ENCODE assay signal across 1 cellular context in genomic region chr9:129140397-129141065, GRCh38.
TF ChIP-seq lines count a peak whose summit lies in the region.

No MANE protein-coding gene starts in this region.

TF ChIP-seq in HepG2, 621 proteins besides CTCF, POLR2A, EP300 and RAD21 (continues in another document):
- TF ChIP-seq ZNF777 (CRISPR knock-in tag; IDR thresholded peaks at IDR 0.05) = no peak
- TF ChIP-seq, protein P1, sequence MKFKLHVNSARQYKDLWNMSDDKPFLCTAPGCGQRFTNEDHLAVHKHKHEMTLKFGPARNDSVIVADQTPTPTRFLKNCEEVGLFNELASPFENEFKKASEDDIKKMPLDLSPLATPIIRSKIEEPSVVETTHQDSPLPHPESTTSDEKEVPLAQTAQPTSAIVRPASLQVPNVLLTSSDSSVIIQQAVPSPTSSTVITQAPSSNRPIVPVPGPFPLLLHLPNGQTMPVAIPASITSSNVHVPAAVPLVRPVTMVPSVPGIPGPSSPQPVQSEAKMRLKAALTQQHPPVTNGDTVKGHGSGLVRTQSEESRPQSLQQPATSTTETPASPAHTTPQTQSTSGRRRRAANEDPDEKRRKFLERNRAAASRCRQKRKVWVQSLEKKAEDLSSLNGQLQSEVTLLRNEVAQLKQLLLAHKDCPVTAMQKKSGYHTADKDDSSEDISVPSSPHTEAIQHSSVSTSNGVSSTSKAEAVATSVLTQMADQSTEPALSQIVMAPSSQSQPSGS (CRISPR knock-in tag; IDR thresholded peaks at IDR 0.05) = no peak
- TF ChIP-seq ZNF644 (CRISPR knock-in tag; IDR thresholded peaks at IDR 0.05; ENCODE audit: low read depth) = no peak
- no peak for TF ChIP-seq ZUFSP (CRISPR knock-in tag; IDR thresholded peaks at IDR 0.05; ENCODE audit: borderline replicate concordance)
- no peak for TF ChIP-seq SIN3A (IDR thresholded peaks at IDR 0.05; ENCODE audit: borderline replicate concordance, low read depth, low read length)
- TF ChIP-seq, protein P2, sequence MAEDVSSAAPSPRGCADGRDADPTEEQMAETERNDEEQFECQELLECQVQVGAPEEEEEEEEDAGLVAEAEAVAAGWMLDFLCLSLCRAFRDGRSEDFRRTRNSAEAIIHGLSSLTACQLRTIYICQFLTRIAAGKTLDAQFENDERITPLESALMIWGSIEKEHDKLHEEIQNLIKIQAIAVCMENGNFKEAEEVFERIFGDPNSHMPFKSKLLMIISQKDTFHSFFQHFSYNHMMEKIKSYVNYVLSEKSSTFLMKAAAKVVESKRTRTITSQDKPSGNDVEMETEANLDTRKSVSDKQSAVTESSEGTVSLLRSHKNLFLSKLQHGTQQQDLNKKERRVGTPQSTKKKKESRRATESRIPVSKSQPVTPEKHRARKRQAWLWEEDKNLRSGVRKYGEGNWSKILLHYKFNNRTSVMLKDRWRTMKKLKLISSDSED (CRISPR knock-in tag; IDR thresholded peaks at IDR 0.05) = no peak
- TF ChIP-seq SIX1 (CRISPR knock-in tag; IDR thresholded peaks at IDR 0.05; ENCODE audit: borderline replicate concordance) = no peak
- TF ChIP-seq FOSL2 (CRISPR knock-in tag; IDR thresholded peaks at IDR 0.05) = no peak
- TF ChIP-seq DPF2 (CRISPR knock-in tag; IDR thresholded peaks at IDR 0.05; ENCODE audit: borderline replicate concordance, low read depth) = no peak
- no peak for TF ChIP-seq ETV6 (CRISPR knock-in tag; conservative IDR thresholded peaks at IDR 0.05)
- TF ChIP-seq FUBP1 (CRISPR knock-in tag; IDR thresholded peaks at IDR 0.05; ENCODE audit: borderline replicate concordance) = no peak
- no peak for TF ChIP-seq BATF2 (CRISPR knock-in tag; IDR thresholded peaks at IDR 0.05)
- TF ChIP-seq HOXA5 (CRISPR knock-in tag; IDR thresholded peaks at IDR 0.05) = no peak
- TF ChIP-seq ZNF468 (CRISPR knock-in tag; IDR thresholded peaks at IDR 0.05) = no peak
- TF ChIP-seq, protein P3, sequence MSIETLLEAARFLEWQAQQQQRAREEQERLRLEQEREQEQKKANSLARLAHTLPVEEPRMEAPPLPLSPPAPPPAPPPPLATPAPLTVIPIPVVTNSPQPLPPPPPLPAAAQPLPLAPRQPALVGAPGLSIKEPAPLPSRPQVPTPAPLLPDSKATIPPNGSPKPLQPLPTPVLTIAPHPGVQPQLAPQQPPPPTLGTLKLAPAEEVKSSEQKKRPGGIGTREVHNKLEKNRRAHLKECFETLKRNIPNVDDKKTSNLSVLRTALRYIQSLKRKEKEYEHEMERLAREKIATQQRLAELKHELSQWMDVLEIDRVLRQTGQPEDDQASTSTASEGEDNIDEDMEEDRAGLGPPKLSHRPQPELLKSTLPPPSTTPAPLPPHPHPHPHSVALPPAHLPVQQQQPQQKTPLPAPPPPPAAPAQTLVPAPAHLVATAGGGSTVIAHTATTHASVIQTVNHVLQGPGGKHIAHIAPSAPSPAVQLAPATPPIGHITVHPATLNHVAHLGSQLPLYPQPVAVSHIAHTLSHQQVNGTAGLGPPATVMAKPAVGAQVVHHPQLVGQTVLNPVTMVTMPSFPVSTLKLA (IDR thresholded peaks at IDR 0.05) = no peak
- no peak for TF ChIP-seq KLF11 (CRISPR knock-in tag; IDR thresholded peaks at IDR 0.05)
- peak; percentile 19 for TF ChIP-seq HNRNPLL (IDR thresholded peaks at IDR 0.05; ENCODE audit: low read depth, low read length, poor library complexity, severe bottlenecking)
- TF ChIP-seq BHLHE40 (IDR thresholded peaks at IDR 0.05; ENCODE audit: low read length) = no peak
- no peak for TF ChIP-seq ZFP37 (CRISPR knock-in tag; IDR thresholded peaks at IDR 0.05; ENCODE audit: borderline replicate concordance)
- TF ChIP-seq ZNF83 (CRISPR knock-in tag; IDR thresholded peaks at IDR 0.05; ENCODE audit: borderline replicate concordance) = no peak
- TF ChIP-seq ZBTB20 (CRISPR knock-in tag; IDR thresholded peaks at IDR 0.05; ENCODE audit: borderline replicate concordance, low read depth) = no peak
- no peak for TF ChIP-seq SMARCE1 (IDR thresholded peaks at IDR 0.05; ENCODE audit: borderline replicate concordance)
- TF ChIP-seq KAT8 (CRISPR knock-in tag; IDR thresholded peaks at IDR 0.05) = no peak
- no peak for TF ChIP-seq KAT7 (CRISPR knock-in tag; IDR thresholded peaks at IDR 0.05; ENCODE audit: borderline replicate concordance)
- TF ChIP-seq ATF7-NPFF (CRISPR knock-in tag; IDR thresholded peaks at IDR 0.05; ENCODE audit: low read depth) = no peak
- no peak for TF ChIP-seq YY1 (IDR thresholded peaks at IDR 0.05; ENCODE audit: insufficient read depth, insufficient replicate concordance, low read depth, low read length)
- no peak for TF ChIP-seq ZNF232 (CRISPR knock-in tag; IDR thresholded peaks at IDR 0.05; ENCODE audit: borderline replicate concordance)
- TF ChIP-seq, protein P4, sequence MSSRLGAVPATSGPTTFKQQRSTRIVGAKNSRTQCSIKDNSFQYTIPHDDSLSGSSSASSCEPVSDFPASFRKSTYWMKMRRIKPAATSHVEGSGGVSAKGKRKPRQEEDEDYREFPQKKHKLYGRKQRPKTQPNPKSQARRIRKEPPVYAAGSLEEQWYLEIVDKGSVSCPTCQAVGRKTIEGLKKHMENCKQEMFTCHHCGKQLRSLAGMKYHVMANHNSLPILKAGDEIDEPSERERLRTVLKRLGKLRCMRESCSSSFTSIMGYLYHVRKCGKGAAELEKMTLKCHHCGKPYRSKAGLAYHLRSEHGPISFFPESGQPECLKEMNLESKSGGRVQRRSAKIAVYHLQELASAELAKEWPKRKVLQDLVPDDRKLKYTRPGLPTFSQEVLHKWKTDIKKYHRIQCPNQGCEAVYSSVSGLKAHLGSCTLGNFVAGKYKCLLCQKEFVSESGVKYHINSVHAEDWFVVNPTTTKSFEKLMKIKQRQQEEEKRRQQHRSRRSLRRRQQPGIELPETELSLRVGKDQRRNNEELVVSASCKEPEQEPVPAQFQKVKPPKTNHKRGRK (CRISPR knock-in tag; IDR thresholded peaks at IDR 0.05) = no peak
- no peak for TF ChIP-seq ZNF614 (CRISPR knock-in tag; IDR thresholded peaks at IDR 0.05; ENCODE audit: borderline replicate concordance)
- TF ChIP-seq SNAI1 (CRISPR knock-in tag; IDR thresholded peaks at IDR 0.05; ENCODE audit: borderline replicate concordance) = 0 out of 2 replicates have a peak, but pooled peaks have one; percentile 2
- no peak for TF ChIP-seq GZF1 (CRISPR knock-in tag; IDR thresholded peaks at IDR 0.05)
- no peak for TF ChIP-seq KDM4B (CRISPR knock-in tag; IDR thresholded peaks at IDR 0.05)
- TF ChIP-seq, protein P5, sequence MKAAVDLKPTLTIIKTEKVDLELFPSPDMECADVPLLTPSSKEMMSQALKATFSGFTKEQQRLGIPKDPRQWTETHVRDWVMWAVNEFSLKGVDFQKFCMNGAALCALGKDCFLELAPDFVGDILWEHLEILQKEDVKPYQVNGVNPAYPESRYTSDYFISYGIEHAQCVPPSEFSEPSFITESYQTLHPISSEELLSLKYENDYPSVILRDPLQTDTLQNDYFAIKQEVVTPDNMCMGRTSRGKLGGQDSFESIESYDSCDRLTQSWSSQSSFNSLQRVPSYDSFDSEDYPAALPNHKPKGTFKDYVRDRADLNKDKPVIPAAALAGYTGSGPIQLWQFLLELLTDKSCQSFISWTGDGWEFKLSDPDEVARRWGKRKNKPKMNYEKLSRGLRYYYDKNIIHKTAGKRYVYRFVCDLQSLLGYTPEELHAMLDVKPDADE (CRISPR knock-in tag; IDR thresholded peaks at IDR 0.05) = no peak
- no peak for TF ChIP-seq ZNF678 (CRISPR knock-in tag; IDR thresholded peaks at IDR 0.05)
- TF ChIP-seq MYC (CRISPR knock-in tag; IDR thresholded peaks at IDR 0.05; ENCODE audit: borderline replicate concordance) = peak; percentile 26
- no peak for TF ChIP-seq HCFC1 (IDR thresholded peaks at IDR 0.05; ENCODE audit: low read depth, low read length)
- peak; percentile 71 for TF ChIP-seq POLR2G (IDR thresholded peaks at IDR 0.05; ENCODE audit: low read depth, low read length)
- TF ChIP-seq ZNF550 (CRISPR knock-in tag; IDR thresholded peaks at IDR 0.05; ENCODE audit: borderline replicate concordance) = no peak
- TF ChIP-seq ATF1 (CRISPR knock-in tag; IDR thresholded peaks at IDR 0.05) = no peak
- TF ChIP-seq CCAR2 (optimal IDR thresholded peaks at IDR 0.05; ENCODE audit: low read depth, low read length) = no peak
- TF ChIP-seq ZNF563 (CRISPR knock-in tag; IDR thresholded peaks at IDR 0.05) = no peak
- no peak for TF ChIP-seq ZBTB40 (IDR thresholded peaks at IDR 0.05)
- TF ChIP-seq ZBTB40 (CRISPR knock-in tag; IDR thresholded peaks at IDR 0.05) = no peak
